ENCODE assay signal across 29 cellular contexts in the genomic region with DNA sequence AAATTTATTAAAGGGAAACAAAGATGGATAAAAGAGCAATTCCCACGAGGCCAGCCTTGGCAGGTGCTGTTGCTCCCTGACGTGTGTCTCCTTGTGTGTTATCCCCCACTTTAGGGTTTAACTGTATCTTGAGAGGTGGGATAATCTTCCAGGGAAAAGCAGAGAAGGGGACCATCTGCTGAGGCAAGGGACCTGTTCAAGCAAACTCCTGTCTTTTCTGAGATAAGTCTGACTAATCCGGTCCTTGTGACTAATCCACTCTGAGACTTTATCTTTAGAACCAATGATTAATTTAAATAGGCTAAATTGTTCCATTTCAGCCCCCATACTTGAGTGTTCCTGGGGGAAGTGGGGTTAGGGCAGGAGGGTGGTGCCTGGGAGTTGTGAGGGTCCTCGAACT.
DNase-seq lines count a peak whose midpoint lies in the region; ATAC-seq and TF ChIP-seq lines count a peak whose summit lies in the region.
"Had no signal": no experiment of that assay in that cellular context is flagged by ENCODE, and none has a peak within 500 bp of the region (broad histone marks: within the 10 kb centered on the region; RNA-seq: fewer than 3 reads in every experiment).

No MANE protein-coding gene starts in this region.

- no peaks in the 10 kb centered on the region for H3K27me3 ChIP-seq in H7 (ENCODE audit: control insufficient read depth, insufficient read depth, low read length)
- H3K27me3 ChIP-seq: ascending aorta, BLaER1, gastroesophageal sphincter, hepatocyte, upper lobe of left lung had no signal

- ATAC-seq in left colon = no peak
- ATAC-seq in HG03097 (IDR thresholded peaks at IDR 0.05; ENCODE audit: low FRiP score, unreplicated experiment) = no peak
- ATAC-seq in GM19324 (IDR thresholded peaks at IDR 0.05; ENCODE audit: low FRiP score, unreplicated experiment) = no peak
- ATAC-seq: gastroesophageal sphincter, left cardiac atrium, mucosa of descending colon had no signal

- H3K4me3 ChIP-seq in H7 (ENCODE audit: insufficient read depth, low read depth, low read length) (no peak overlapping the region), epithelial cell of esophagus (ENCODE audit: low read length) (no peak overlapping the region)
- H3K4me3 ChIP-seq: ascending aorta, BLaER1, gastroesophageal sphincter, hepatocyte, mucosa of descending colon, SJCRH30, upper lobe of left lung had no signal

- TF ChIP-seq CTCF in epithelial cell of esophagus (IDR thresholded peaks at IDR 0.05; ENCODE audit: insufficient read depth, low read depth, low read length, missing control alignments) = no peak

- DNase-seq in D341Med (ENCODE audit: low spot score) = peak; percentile 80
- peak; percentile 8 for DNase-seq in H7
- peak; percentile 9 for DNase-seq in RKO (ENCODE audit: low spot score)
- DNase-seq in epithelial cell of esophagus (ENCODE audit: low read depth) = peak; percentile 30
- no peak for DNase-seq in left colon
- no peak for DNase-seq in activated T-cell treated with anti-CD3 and anti-CD28 coated beads for 4 hours
- DNase-seq: ACHN; activated CD4-positive, alpha-beta T cell treated with anti-CD3 and anti-CD28 coated beads for 48 hours; activated CD8-positive, alpha-beta memory T cell treated with anti-CD3 and anti-CD28 coated beads for 24 hours; activated effector memory CD4-positive, alpha-beta T cell treated with Interleukin-2 at 50 U/mL for 16 hours; dermis blood vessel endothelial cell; DMS153; KBM-7; left cardiac atrium; mucosa of descending colon; NCI-H1105 treated with DMSO at 0.1 percent for 48 hours; NCI-H345; NCI-H774; SJCRH30; stimulated activated CD4-positive, alpha-beta T cell treated with anti-CD3 and anti-CD28 coated beads, Interleukin-4, amount 100 ng/mL, for 4 hours; substantia nigra; SW 1271; upper lobe of left lung had no signal

- intact Hi-C loops in left colon (cut with DNase I, micrococcal nuclease) = no loop called here

- no peaks in the 10 kb centered on the region for H3K36me3 ChIP-seq in H7 (replicated peaks; ENCODE audit: control insufficient read depth, insufficient read depth, low read length)
- H3K36me3 ChIP-seq: ascending aorta, BLaER1, gastroesophageal sphincter, SJCRH30, upper lobe of left lung had no signal

Comparison
In these comparisons a context has a peak if more than half of its experiments do, and no peak if none do; other contexts are left out.
1. DNase-seq: peak in D341Med (single experiment), H7 (single experiment), RKO (single experiment) and epithelial cell of esophagus (single experiment); none in left colon (0 of 2) and activated T-cell treated with anti-CD3 and anti-CD28 coated beads for 4 hours (single experiment).